20 cellular contexts compared by ENCODE assay signal in the genomic region with DNA sequence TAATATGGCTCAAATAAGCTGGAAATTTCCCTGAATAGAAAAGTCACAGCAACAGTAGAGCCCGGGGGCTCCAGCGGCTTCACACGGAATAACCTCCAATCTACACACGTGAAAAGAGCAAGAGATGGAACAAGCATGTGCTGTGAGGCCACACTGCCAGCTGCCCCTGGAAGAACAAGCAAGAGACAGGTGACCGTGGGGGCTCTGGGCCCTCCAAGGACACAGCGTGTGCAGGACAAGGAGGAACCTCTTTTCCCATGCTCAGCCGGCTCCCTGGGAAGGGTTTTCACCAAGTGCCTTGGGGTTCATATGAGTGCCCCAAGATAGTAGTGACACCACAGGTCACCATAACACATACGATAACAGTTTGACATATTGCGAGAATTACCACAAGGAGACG.
DNase-seq lines count a peak whose midpoint lies in the region; ATAC-seq, FAIRE-seq and TF ChIP-seq lines count a peak whose summit lies in the region.
"Had no signal": no experiment of that assay in that cellular context is flagged by ENCODE, and none has a peak within 500 bp of the region (broad histone marks: within the 10 kb centered on the region; RNA-seq: fewer than 3 reads in every experiment).

No MANE protein-coding gene starts in this region.

- TF ChIP-seq POLR2A in right lobe of liver (IDR thresholded peaks at IDR 0.05), result no peak
- TF ChIP-seq POLR2A in HepG2 (IDR thresholded peaks at IDR 0.05; ENCODE audit: insufficient read depth in 1 of 2, low read depth in 2 of 2, low read length in 2 of 2), result no peak
- no peak for TF ChIP-seq POLR2A in sigmoid colon (IDR thresholded peaks at IDR 0.05)

- no peak overlapping the region for H3K9ac ChIP-seq in HepG2 (ENCODE audit: insufficient read depth, low read depth, low read length)
- H3K9ac ChIP-seq: KMS-11 had no signal

- CTCF ChIA-PET in HepG2 (lab: Yijun Ruan, JAX; ENCODE audit: low intra/inter-chr PET ratio, low total read pairs), result no interaction called here

- 94% methylated on average over 7 of the region's 10 CpGs for WGBS in right lobe of liver (ENCODE audit: insufficient coverage, low coverage, low lambda C conversion rate, missing lambda C conversion rate)
- WGBS in HepG2 (ENCODE audit: low lambda C conversion rate), result 95% methylated on average over 10 of the region's 10 CpGs
- 97% methylated on average over 10 of the region's 10 CpGs for WGBS in sigmoid colon, 2 donors

- H3K4me3 ChIP-seq in right lobe of liver, result no peak overlapping the region
- H3K4me3 ChIP-seq in HepG2 (replicated peaks in 1 of 3; ENCODE audit: insufficient read depth in 1 of 3, low read depth in 2 of 3, low read length in 3 of 3), result no peak overlapping the region
- H3K4me3 ChIP-seq in lower lobe of right lung, result no peak overlapping the region
- no peak overlapping the region for H3K4me3 ChIP-seq in sigmoid colon

- ATAC-seq in right lobe of liver (no peak), HepG2 (no peak), lower lobe of right lung (no peak)

- H3K4me1 ChIP-seq in right lobe of liver (no peaks in the 10 kb centered on the region), HepG2 (ENCODE audit: insufficient read depth, low read length) (no peaks in the 10 kb centered on the region), lower lobe of right lung (no peaks in the 10 kb centered on the region), sigmoid colon (no peaks in the 10 kb centered on the region)

- no peak overlapping the region for H3K4me2 ChIP-seq in HepG2 (ENCODE audit: low read depth, low read length)
- H3K4me2 ChIP-seq: KMS-11 had no signal

- no peak overlapping the region for H2AFZ ChIP-seq in HepG2 (ENCODE audit: low read length)

- no peak overlapping the region for H3K27ac ChIP-seq in right lobe of liver
- no peak overlapping the region for H3K27ac ChIP-seq in HepG2 (ENCODE audit: extremely low read length, insufficient read depth, low read length)
- no peak overlapping the region for H3K27ac ChIP-seq in lower lobe of right lung
- no peak overlapping the region for H3K27ac ChIP-seq in sigmoid colon
- H3K27ac ChIP-seq: KMS-11 had no signal

- H3K9me3 ChIP-seq in right lobe of liver (no peaks in the 10 kb centered on the region), HepG2 (ENCODE audit: low read length) (peaks cover 11% of the 10 kb centered on the region), lower lobe of right lung (peaks cover 19% of the 10 kb centered on the region), sigmoid colon (peaks cover 3 to 12% (median 10%) of the 10 kb centered on the region in 4 donors)

- H3K79me2 ChIP-seq in HepG2 (ENCODE audit: insufficient read depth, low read length), result no peaks in the 10 kb centered on the region

- no peaks in the 10 kb centered on the region for H3K36me3 ChIP-seq in right lobe of liver
- peaks cover 5 to 21% of the 10 kb centered on the region in 2 experiments; a peak in 4 of 5 replicates for H3K36me3 ChIP-seq in HepG2 (replicated peaks in 1 of 2; ENCODE audit: control insufficient read depth in 1 of 2, insufficient read depth in 2 of 2, low read length in 2 of 2)
- no peaks in the 10 kb centered on the region for H3K36me3 ChIP-seq in lower lobe of right lung
- peaks cover 0 to 10% (median 5%) of the 10 kb centered on the region in 4 donors for H3K36me3 ChIP-seq in sigmoid colon

- no peaks in the 10 kb centered on the region for H4K20me1 ChIP-seq in HepG2 (ENCODE audit: insufficient read depth, low read length)

- TF ChIP-seq CTCF in right lobe of liver (IDR thresholded peaks at IDR 0.05), result no peak
- no peak for TF ChIP-seq CTCF in HepG2 (CRISPR knock-in tag; IDR thresholded peaks at IDR 0.05)
- TF ChIP-seq CTCF in lower lobe of right lung (IDR thresholded peaks at IDR 0.05), result no peak
- TF ChIP-seq CTCF in sigmoid colon (IDR thresholded peaks at IDR 0.05), result no peak

- BruUV-seq in HepG2 (replicated peaks; lab: Mats Ljungman, UMichigan), result no TSS peak

- DNase-seq in right lobe of liver (peak; percentile 10 to 39 (median 31)), HepG2 (ENCODE audit: low spot score) (no peak), lower lobe of right lung (peak; percentile 12), sigmoid colon (peak; percentile 40), HuH-7.5 (ENCODE audit: low spot score) (no peak)
- DNase-seq in stimulated activated CD8-positive, alpha-beta memory T cell treated with anti-CD3 and anti-CD28 coated beads, Interleukin-4, amount 100 ng/mL, for 48 hours, result no peak
- DNase-seq in stimulated activated naive CD4-positive, alpha-beta T cell (lab: John Stamatoyannopoulos, UW), result no peak
- DNase-seq: ACHN; C1 segment of cervical spinal cord; MV-4-11; NCI-H1694 treated with DMSO at 0.1 percent for 48 hours; NCI-H748 treated with DMSO at 0.1 percent for 48 hours; NK-92 treated with Interleukin-12 subunit alpha and Interleukin-12 subunit beta, amount 100 ng/mL, for 24 hours; SHP77 had no signal

- H3K27me3 ChIP-seq in right lobe of liver (no peaks in the 10 kb centered on the region), HepG2 (ENCODE audit: control insufficient read depth in 1 of 2, insufficient read depth in 2 of 2, low read length in 2 of 2) (no peaks in the 10 kb centered on the region), lower lobe of right lung (ENCODE audit: low read depth) (no peaks in the 10 kb centered on the region), sigmoid colon (no peaks in the 10 kb centered on the region)

- TF ChIP-seq EP300 in HepG2 (IDR thresholded peaks at IDR 0.05; ENCODE audit: low read depth in 2 of 2, low read length in 2 of 2) (no peak), HepG2 (CRISPR knock-in tag; IDR thresholded peaks at IDR 0.05; ENCODE audit: borderline replicate concordance) (no peak), sigmoid colon (IDR thresholded peaks at IDR 0.05) (no peak)

- no peak for FAIRE-seq in HepG2 (lab: Jason Lieb, UNC)
- FAIRE-seq: D721Med, GM12892, GM18507, H1, RCC 7860 had no signal

- POLR2A ChIA-PET in HepG2 (lab: Yijun Ruan, JAX), result no interaction called here

- no peak for TF ChIP-seq RAD21 in HepG2 (CRISPR knock-in tag; IDR thresholded peaks at IDR 0.05)

- in situ Hi-C loops in HepG2 (cut with HindIII; ENCODE audit: extremely low pct_ligation_motif_present, low pct_unique_long_range_greater_than_20kb), result no loop called here

- intact Hi-C loops in right lobe of liver (cut with DNase I), result no loop called here
- intact Hi-C loops in HepG2 (cut with micrococcal nuclease; ENCODE audit: unreplicated experiment), result no loop called here
- intact Hi-C loops in lower lobe of right lung (cut with DNase I), result no loop called here
- intact Hi-C loops in sigmoid colon (cut with DNase I), result no loop called here

TF ChIP-seq in HepG2, 621 proteins besides CTCF, POLR2A, EP300 and RAD21:
- no peak for TF ChIP-seq GMEB2 (CRISPR knock-in tag; IDR thresholded peaks at IDR 0.05; ENCODE audit: low read depth)
- no peak for TF ChIP-seq NR3C1 (CRISPR knock-in tag; IDR thresholded peaks at IDR 0.05)
- no peak for TF ChIP-seq FLYWCH1 (CRISPR knock-in tag; IDR thresholded peaks at IDR 0.05)
- TF ChIP-seq ZNF337 (CRISPR knock-in tag; IDR thresholded peaks at IDR 0.05; ENCODE audit: borderline replicate concordance, low read depth), result no peak
- no peak for TF ChIP-seq USF2 (IDR thresholded peaks at IDR 0.05; ENCODE audit: low read depth, low read length)
- no peak for TF ChIP-seq USF2 (CRISPR knock-in tag; IDR thresholded peaks at IDR 0.05; ENCODE audit: borderline replicate concordance)

Comparison
In these comparisons a context has a peak if more than half of its experiments do, and no peak if none do; other contexts are left out.
1. DNase-seq: peak in right lobe of liver (3 of 3), lower lobe of right lung (single experiment) and sigmoid colon (single experiment); none in HepG2 (single experiment), HuH-7.5 (single experiment), stimulated activated CD8-positive, alpha-beta memory T cell treated with anti-CD3 and anti-CD28 coated beads, Interleukin-4, amount 100 ng/mL, for 48 hours (single experiment) and stimulated activated naive CD4-positive, alpha-beta T cell (0 of 6).